11 cellular contexts compared by ENCODE assay signal in the genomic region with DNA sequence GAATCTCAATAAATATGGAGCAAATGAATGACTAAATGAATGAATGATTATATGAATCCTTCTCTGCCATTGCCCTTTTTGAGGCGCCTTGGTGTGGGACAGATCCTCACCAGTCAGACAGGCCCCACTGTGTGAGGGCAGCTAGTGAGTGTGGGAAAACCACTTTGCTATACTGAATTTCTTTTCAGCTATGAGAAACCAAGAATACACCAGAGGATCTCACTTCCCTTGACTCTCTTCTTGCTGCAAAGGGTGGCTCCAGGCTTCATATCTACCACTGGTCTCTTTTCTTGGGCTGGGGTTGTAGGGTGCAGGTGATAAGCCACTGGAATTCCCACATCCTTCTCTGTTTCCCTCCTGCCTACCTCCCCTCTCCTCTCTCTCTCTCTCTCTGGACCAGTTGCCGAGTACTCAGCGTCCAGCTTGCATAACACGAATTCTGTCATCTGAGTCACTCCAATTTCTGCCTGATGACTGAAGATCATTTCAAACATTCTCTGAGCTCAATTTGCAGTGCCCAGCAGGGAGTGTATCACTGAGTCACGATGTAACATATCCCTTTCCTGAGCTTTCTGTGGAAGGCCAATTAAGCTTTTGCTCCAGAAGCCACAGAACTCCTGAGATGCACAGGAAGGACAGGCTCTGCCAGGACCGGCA.
DNase-seq lines count a peak whose midpoint lies in the region; ATAC-seq and TF ChIP-seq lines count a peak whose summit lies in the region.
"Had no signal": no experiment of that assay in that cellular context is flagged by ENCODE, and none has a peak within 500 bp of the region (broad histone marks: within the 10 kb centered on the region; RNA-seq: fewer than 3 reads in every experiment).

No MANE protein-coding gene starts in this region.

- H3K4me3 ChIP-seq in brain microvascular endothelial cell (ENCODE audit: low read depth, low read length): no peak overlapping the region
- H3K4me3 ChIP-seq: BLaER1 had no signal

- no peaks in the 10 kb centered on the region for H3K27me3 ChIP-seq in brain microvascular endothelial cell (replicated peaks)
- H3K27me3 ChIP-seq: BLaER1 had no signal

- no peak overlapping the region for H3K27ac ChIP-seq in brain microvascular endothelial cell
- H3K27ac ChIP-seq: BLaER1 had no signal

- in situ Hi-C loops in brain microvascular endothelial cell (cut with HindIII; ENCODE audit: low pct_ligation_motif_present, low sequenced_read_pairs): no loop called here

- DNase-seq in AG08396 (ENCODE audit: low spot score) (peak; percentile 21), HPDE6-E6E7 (ENCODE audit: extremely low spot score) (peak; percentile 46), brain microvascular endothelial cell (peak; percentile 73), inferior parietal cortex (ENCODE audit: extremely low spot score) (peak; percentile 64)
- no peak for DNase-seq in stimulated activated CD4-positive, alpha-beta T cell treated with anti-CD3 and anti-CD28 coated beads, Interleukin-12 subunit alpha, Interleukin-12 subunit beta, amount 100 ng/mL, for 4 hours
- DNase-seq: activated T-cell treated with anti-CD3 and anti-CD28 coated beads, Interleukin-2, amount 50 U/mL, for 1 hour; NCI-H1105 had no signal

- ATAC-seq in HG03039 (IDR thresholded peaks at IDR 0.05; ENCODE audit: unreplicated experiment) (no peak), HG03108 (IDR thresholded peaks at IDR 0.05; ENCODE audit: unreplicated experiment) (no peak), HG02623 (IDR thresholded peaks at IDR 0.05; ENCODE audit: unreplicated experiment) (no peak)

- no peaks in the 10 kb centered on the region for H3K36me3 ChIP-seq in brain microvascular endothelial cell (replicated peaks)
- H3K36me3 ChIP-seq: BLaER1 had no signal

- no peak for TF ChIP-seq CTCF in brain microvascular endothelial cell (IDR thresholded peaks at IDR 0.05; ENCODE audit: low read depth, low read length, missing control alignments)
